In genomic region chr1:196454792-196455191, GRCh38 we compare ENCODE assay signal across 8 cellular contexts.
"Had no signal": no experiment of that assay in that cellular context is flagged by ENCODE, and none has a peak within 500 bp of the region (broad histone marks: within the 10 kb centered on the region; RNA-seq: fewer than 3 reads in every experiment).

No MANE protein-coding gene starts in this region.

- DNase-seq: GDM1, GF-D8 had no signal

- ATAC-seq: GM12878 had no signal

- FAIRE-seq: G401.6, GM12878, GM12891, GM12892, GM18507, GM19239 had no signal

- H3K4me3 ChIP-seq: GM12878 had no signal
